Comparison of ENCODE assay signal across 15 cellular contexts in genomic region chr11:73389134-73389525, GRCh38. TPM values are rescaled to one million over a fixed set of nuclear protein-coding genes. Genes with fewer than 3 reads are reported as not detected.
A peak's percentile ranks its signal among the peaks of the same experiment; 100 is the strongest.
DNase-seq lines count a peak whose midpoint lies in the region; ATAC-seq and TF ChIP-seq lines count a peak whose summit lies in the region.
"Had no signal": no experiment of that assay in that cellular context is flagged by ENCODE, and none has a peak within 500 bp of the region (broad histone marks: within the 10 kb centered on the region; RNA-seq: fewer than 3 reads in every experiment).

No MANE protein-coding gene starts in this region.

- TF ChIP-seq CTCF in activated B cell treated with CpG ODN at 0.5 μM for 24 hours (IDR thresholded peaks at IDR 0.05), result no peak

- no peaks in the 10 kb centered on the region for H3K27me3 Mint-ChIP-seq in stimulated activated naive CD8-positive, alpha-beta T cell treated with anti-CD3 and anti-CD28 coated beads, Interleukin-15, amount 100 ng/mL, for 72 hours
- H3K27me3 Mint-ChIP-seq in activated B cell treated with CpG ODN at 0.5 μM for 24 hours (no peaks in the 10 kb centered on the region), memory B cell (no peaks in the 10 kb centered on the region)
- H3K27me3 Mint-ChIP-seq: activated naive CD8-positive, alpha-beta T cell had no signal

- no peak overlapping the region for H3K4me2 ChIP-seq in mesendoderm (ENCODE audit: low read length)

- H4K5ac ChIP-seq in mesendoderm (ENCODE audit: low read length), result no peak overlapping the region

- H3K79me1 ChIP-seq in mesendoderm (ENCODE audit: low read length), result peaks cover 4% of the 10 kb centered on the region

- peaks cover 56% of the 10 kb centered on the region for H3K4me1 Mint-ChIP-seq in stimulated activated naive CD8-positive, alpha-beta T cell treated with anti-CD3 and anti-CD28 coated beads, Interleukin-15, amount 100 ng/mL, for 72 hours
- H3K4me1 Mint-ChIP-seq in activated B cell treated with CpG ODN at 0.5 μM for 24 hours, result peaks cover 70% of the 10 kb centered on the region
- H3K4me1 Mint-ChIP-seq in memory B cell, result peaks cover 53% of the 10 kb centered on the region

- H3K79me2 ChIP-seq in mesendoderm (ENCODE audit: control insufficient read depth, insufficient read depth, low read length), result peaks cover 2% of the 10 kb centered on the region

- POLR2A ChIA-PET in activated B cell treated with CpG ODN at 0.5 μM for 24 hours (lab: Charles Lee), result interaction anchor here (1.3 to 7.5 kb wide), 3 partner anchors 11 to 23 kb away, joined by 3 to 91 read pairs (median 7); partner anchors contain the start of gene RELT

- no peak overlapping the region for H3K27ac ChIP-seq in mesendoderm (ENCODE audit: low read depth, low read length)
- H3K27ac ChIP-seq in aorta (ENCODE audit: low read depth in 1 of 2, low read length in 2 of 2), result no peak overlapping the region
- H3K27ac ChIP-seq in effector memory CD4-positive, alpha-beta T cell (ENCODE audit: insufficient read depth, low read length, poor library complexity, severe bottlenecking), result no peak overlapping the region

- H3K56ac ChIP-seq in mesendoderm (ENCODE audit: low read length), result no peak overlapping the region

- peak overlapping the region; percentile 14 to 71 for H3K27ac Mint-ChIP-seq in stimulated activated naive CD8-positive, alpha-beta T cell treated with anti-CD3 and anti-CD28 coated beads, Interleukin-15, amount 100 ng/mL, for 72 hours
- H3K27ac Mint-ChIP-seq in activated B cell treated with CpG ODN at 0.5 μM for 24 hours (peak overlapping the region; percentile 66), memory B cell (peak overlapping the region; percentile 94)
- H3K27ac Mint-ChIP-seq: activated naive CD8-positive, alpha-beta T cell had no signal

- no peak overlapping the region for H3K4me3 Mint-ChIP-seq in stimulated activated naive CD8-positive, alpha-beta T cell treated with anti-CD3 and anti-CD28 coated beads, Interleukin-15, amount 100 ng/mL, for 72 hours
- no peak overlapping the region for H3K4me3 Mint-ChIP-seq in activated B cell treated with CpG ODN at 0.5 μM for 24 hours
- H3K4me3 Mint-ChIP-seq in memory B cell, result peak overlapping the region; percentile 43
- H3K4me3 Mint-ChIP-seq: activated naive CD8-positive, alpha-beta T cell had no signal

- no peak overlapping the region for H2AK5ac ChIP-seq in mesendoderm (ENCODE audit: low read length)

- no peak for ATAC-seq in stimulated activated naive CD8-positive, alpha-beta T cell treated with anti-CD3 and anti-CD28 coated beads, Interleukin-15, amount 100 ng/mL, for 72 hours
- no peak for ATAC-seq in stimulated activated naive CD8-positive, alpha-beta T cell treated with anti-CD3 and anti-CD28 coated beads, Interleukin-15, Interleukin-2, amounts not matched to agents 100 U/mL and 50 U/mL, for 24 hours
- ATAC-seq in activated B cell treated with CpG ODN at 0.5 μM for 24 hours (ENCODE audit: low read depth), result no peak
- no peak for ATAC-seq in memory B cell (ENCODE audit: low read depth)
- no peak for ATAC-seq in aorta (ENCODE audit: low FRiP score)
- ATAC-seq: sciatic nerve, SK-N-SH treated with all-trans-retinoic acid at 6 μM for 48 hours had no signal

- CTCF ChIA-PET in activated B cell treated with CpG ODN at 0.5 μM for 24 hours (lab: Charles Lee), result interaction anchor here (0.5 to 5.1 kb wide), 4 partner anchors 8 to 940 kb away, joined by 3 to 31 read pairs (median 3); no protein-coding TSS in a partner anchor

- H3K4me3 ChIP-seq in mesendoderm (ENCODE audit: low read length) (no peak overlapping the region), aorta (ENCODE audit: low read length in 2 of 2) (no peak overlapping the region)
- no peak overlapping the region for H3K4me3 ChIP-seq in effector memory CD4-positive, alpha-beta T cell (ENCODE audit: insufficient read depth, low read depth, low read length, poor library complexity, severe bottlenecking)

- H3K23ac ChIP-seq in mesendoderm (ENCODE audit: low read length), result no peak overlapping the region

- no peak overlapping the region for H2BK15ac ChIP-seq in mesendoderm (replicated peaks; ENCODE audit: low read depth)

- H3K9me3 Mint-ChIP-seq in stimulated activated naive CD8-positive, alpha-beta T cell treated with anti-CD3 and anti-CD28 coated beads, Interleukin-15, amount 100 ng/mL, for 72 hours, result no peaks in the 10 kb centered on the region
- no peaks in the 10 kb centered on the region for H3K9me3 Mint-ChIP-seq in activated B cell treated with CpG ODN at 0.5 μM for 24 hours
- no peaks in the 10 kb centered on the region for H3K9me3 Mint-ChIP-seq in memory B cell

- H3K36me3 ChIP-seq in mesendoderm (ENCODE audit: control insufficient read depth, insufficient read depth, low read length) (no peaks in the 10 kb centered on the region), aorta (ENCODE audit: control insufficient read depth in 1 of 2, insufficient read depth in 2 of 2, low read length in 1 of 2) (no peaks in the 10 kb centered on the region)
- H3K36me3 ChIP-seq in effector memory CD4-positive, alpha-beta T cell (ENCODE audit: control insufficient read depth, insufficient read depth, low read length), result peaks cover 9% of the 10 kb centered on the region

- H3K4me1 ChIP-seq in mesendoderm (ENCODE audit: control insufficient read depth, low read depth, low read length), result no peaks in the 10 kb centered on the region
- no peaks in the 10 kb centered on the region for H3K4me1 ChIP-seq in aorta (ENCODE audit: control insufficient read depth in 1 of 2, insufficient read depth in 2 of 2, low read length in 2 of 2)
- peaks cover 27% of the 10 kb centered on the region for H3K4me1 ChIP-seq in effector memory CD4-positive, alpha-beta T cell (ENCODE audit: control insufficient read depth, insufficient read depth, low read length, poor library complexity, severe bottlenecking)

- no peak overlapping the region for H2BK5ac ChIP-seq in mesendoderm (ENCODE audit: low read length)

- no peak for DNase-seq in stimulated activated naive CD8-positive, alpha-beta T cell treated with anti-CD3 and anti-CD28 coated beads, Interleukin-15, amount 100 ng/mL, for 72 hours
- no peak for DNase-seq in stimulated activated naive CD8-positive, alpha-beta T cell treated with anti-CD3 and anti-CD28 coated beads, Interleukin-15, Interleukin-2, amounts not matched to agents 100 U/mL and 50 U/mL, for 24 hours
- no peak for DNase-seq in activated B cell treated with CpG ODN at 0.5 μM for 24 hours
- no peak for DNase-seq in memory B cell (ENCODE audit: low spot score in 2 of 2)
- no peak for DNase-seq in mesendoderm
- no peak for DNase-seq in aorta
- no peak for DNase-seq in stimulated activated CD4-positive, alpha-beta T cell treated with anti-CD3 and anti-CD28 coated beads, Interleukin-4, amount 100 ng/mL, for 1 hour
- DNase-seq in effector memory CD4-positive, alpha-beta T cell, result no peak
- DNase-seq: activated T-cell treated with anti-CD3 and anti-CD28 coated beads, Interleukin-2, amount 50 U/mL, for 1 hour; NCI-H2081 treated with DMSO at 0.1 percent for 48 hours; NCI-H748 treated with DMSO at 0.1 percent for 48 hours; stimulated activated CD4-positive, alpha-beta T cell treated with anti-CD3 and anti-CD28 coated beads, Interleukin-2, amount 100 ng/mL, for 24 hours had no signal

- H4K8ac ChIP-seq in mesendoderm (ENCODE audit: low read depth, low read length), result no peak overlapping the region

- intact Hi-C loops in activated B cell treated with CpG ODN at 0.5 μM for 24 hours (cut with micrococcal nuclease), result loop anchor here (5.0 to 10.0 kb wide), 5 partner anchors 102 to 1164 kb away; partner anchors contain the start of gene INPPL1
- intact Hi-C loops in aorta (cut with DNase I), result no loop called here

- peaks cover 50% of the 10 kb centered on the region for H3K36me3 Mint-ChIP-seq in activated B cell treated with CpG ODN at 0.5 μM for 24 hours (ENCODE audit: low read depth)
- H3K36me3 Mint-ChIP-seq in memory B cell, result peaks cover 14% of the 10 kb centered on the region
- H3K36me3 Mint-ChIP-seq: activated naive CD8-positive, alpha-beta T cell had no signal

- no peak overlapping the region for H2BK120ac ChIP-seq in mesendoderm (ENCODE audit: low read depth, low read length)

- no peaks in the 10 kb centered on the region for H3K9me3 ChIP-seq in aorta (ENCODE audit: control insufficient read depth, low read length)
- H3K9me3 ChIP-seq in effector memory CD4-positive, alpha-beta T cell (ENCODE audit: control insufficient read depth, low read length), result no peaks in the 10 kb centered on the region

- H3K9ac ChIP-seq in mesendoderm (ENCODE audit: low read length), result no peak overlapping the region

- no peak overlapping the region for H3K18ac ChIP-seq in mesendoderm (ENCODE audit: low read length)

- WGBS in mesendoderm (ENCODE audit: extremely low coverage, insufficient coverage, low lambda C conversion rate), result no CpG with 5 or more reads among the region's 6 CpGs
- 84 to 89% methylated on average over 6 of the region's 6 CpGs for WGBS in aorta, 2 donors

- H3K4ac ChIP-seq in mesendoderm (ENCODE audit: low read depth, low read length), result no peak overlapping the region

- H3K27me3 ChIP-seq in mesendoderm (ENCODE audit: insufficient read depth, low read length, poor library complexity) (no peaks in the 10 kb centered on the region), aorta (ENCODE audit: control insufficient read depth in 1 of 2, insufficient read depth in 2 of 2, low read length in 1 of 2) (no peaks in the 10 kb centered on the region)
- H3K27me3 ChIP-seq in effector memory CD4-positive, alpha-beta T cell (replicated peaks; ENCODE audit: control insufficient read depth, insufficient read depth, low read length, poor library complexity, severe bottlenecking), result no peaks in the 10 kb centered on the region

RNA-seq across cellular contexts. Expression of gene RELT, which starts 12.9 kb away (rescaled TPM):
- total RNA-seq in activated B cell treated with CpG ODN at 0.5 μM for 24 hours (81.8 and 90.1 TPM in 2 replicates), aorta (10 to 100 TPM; 11.5 to 13.2 TPM)
- 2.8 TPM for polyA plus RNA-seq in mesendoderm (2013, experiment 1 of 2)
- 3.0 TPM for polyA plus RNA-seq in mesendoderm (2013, experiment 2 of 2)
- 1 to 10 TPM; 1.1 to 1.3 TPM for polyA plus RNA-seq in aorta

Comparison
In these comparisons a context has a peak if more than half of its experiments do, and no peak if none do; other contexts are left out.
1. H3K27ac Mint-ChIP-seq: peak in every context shown above with its lines; median percentile 94 in memory B cell; 66 in activated B cell treated with CpG ODN at 0.5 μM for 24 hours; 42 in stimulated activated naive CD8-positive, alpha-beta T cell treated with anti-CD3 and anti-CD28 coated beads, Interleukin-15, amount 100 ng/mL, for 72 hours.